In genomic region chr2:138087761-138088602, GRCh38 we compare ENCODE assay signal across 12 cellular contexts.
A peak's percentile ranks its signal among the peaks of the same experiment; 100 is the strongest.
DNase-seq lines count a peak whose midpoint lies in the region.
"Had no signal": no experiment of that assay in that cellular context is flagged by ENCODE, and none has a peak within 500 bp of the region (broad histone marks: within the 10 kb centered on the region; RNA-seq: fewer than 3 reads in every experiment).

No MANE protein-coding gene starts in this region.

- DNase-seq in CD1c-positive myeloid dendritic cell (ENCODE audit: extremely low spot score) (peak; percentile 58), NCI-H1092 (lab: John Stamatoyannopoulos, UW) (peak; percentile 3), NCI-H446 (lab: John Stamatoyannopoulos, UW) (peak; percentile 22 to 82), fibroblast of gingiva (ENCODE audit: low read depth) (peak; percentile 6), NAMALWA (ENCODE audit: low spot score) (no peak), occipital lobe (lab: John Stamatoyannopoulos, UW) (no peak), HK-2 (ENCODE audit: unreplicated experiment) (no peak)
- DNase-seq in stimulated activated CD8-positive, alpha-beta memory T cell treated with anti-CD3 and anti-CD28 coated beads, Interleukin-4, amount 100 ng/mL, for 48 hours = no peak
- DNase-seq: activated CD8-positive, alpha-beta T cell treated with anti-CD3 and anti-CD28 coated beads for 36 hours; cerebellar nuclear complex; gastrocnemius medialis; T-cell had no signal

Comparison
In these comparisons a context has a peak if more than half of its experiments do, and no peak if none do; other contexts are left out.
1. DNase-seq: peak in CD1c-positive myeloid dendritic cell (single experiment), NCI-H1092 (single experiment), NCI-H446 (2 of 2) and fibroblast of gingiva (single experiment); none in NAMALWA (single experiment), stimulated activated CD8-positive, alpha-beta memory T cell treated with anti-CD3 and anti-CD28 coated beads, Interleukin-4, amount 100 ng/mL, for 48 hours (single experiment), occipital lobe (single experiment) and HK-2 (single experiment).